Comparison of ENCODE assay signal across 22 cellular contexts in genomic region chr19:43611788-43612187, GRCh38. TPM values are rescaled to one million over a fixed set of nuclear protein-coding genes. Genes with fewer than 3 reads are reported as not detected.
DNase-seq lines count a peak whose midpoint lies in the region; ATAC-seq and TF ChIP-seq lines count a peak whose summit lies in the region.
"Had no signal": no experiment of that assay in that cellular context is flagged by ENCODE, and none has a peak within 500 bp of the region (broad histone marks: within the 10 kb centered on the region; RNA-seq: fewer than 3 reads in every experiment).

SRRM5 (plus strand) TSS chr19:43612088; CDS start chr19:43612122, 34 bp downstream.

- H3K4me3 Mint-ChIP-seq in activated T-cell treated with anti-CD3 and anti-CD28 coated beads, Interleukin-2, amount 50 U/mL, for 24 hours = no peak within 1 kb of the TSS
- no peak within 1 kb of the TSS for H3K4me3 Mint-ChIP-seq in activated CD8-positive, alpha-beta T cell treated with anti-CD3 and anti-CD28 coated beads for 36 hours
- peak within 1 kb of the TSS; percentile 72 for H3K4me3 Mint-ChIP-seq in endothelial cell (ENCODE audit: unreplicated experiment)
- H3K4me3 Mint-ChIP-seq in stimulated activated memory B cell treated with anti-CD40 and anti-IgM and Interleukin-4, amounts not matched to agents 10 μg/mL and 1 μg/mL and 100 μg/mL, for 72 hours = no peak within 1 kb of the TSS
- H3K4me3 Mint-ChIP-seq: activated B cell treated with CpG ODN at 0.5 μM for 24 hours; T-helper 2 cell treated with Interferon-gamma antibody and Interleukin-4, amounts not matched to agents 5 μg/mL and 100 μg/mL, for 36 hours had no signal

- peaks cover 19% of the 10 kb centered on the region for H3K4me1 Mint-ChIP-seq in activated T-cell treated with anti-CD3 and anti-CD28 coated beads, Interleukin-2, amount 50 U/mL, for 24 hours (ENCODE audit: low read depth)
- peaks cover 19% of the 10 kb centered on the region for H3K4me1 Mint-ChIP-seq in activated CD8-positive, alpha-beta T cell treated with anti-CD3 and anti-CD28 coated beads for 36 hours (ENCODE audit: low read depth)
- H3K4me1 Mint-ChIP-seq in endothelial cell (ENCODE audit: unreplicated experiment) = peaks cover 34% of the 10 kb centered on the region
- peaks cover 18% of the 10 kb centered on the region for H3K4me1 Mint-ChIP-seq in stimulated activated memory B cell treated with anti-CD40 and anti-IgM and Interleukin-4, amounts not matched to agents 10 μg/mL and 1 μg/mL and 100 μg/mL, for 72 hours

- H3K9me3 Mint-ChIP-seq in activated T-cell treated with anti-CD3 and anti-CD28 coated beads, Interleukin-2, amount 50 U/mL, for 24 hours = no peaks in the 10 kb centered on the region
- no peaks in the 10 kb centered on the region for H3K9me3 Mint-ChIP-seq in activated CD8-positive, alpha-beta T cell treated with anti-CD3 and anti-CD28 coated beads for 36 hours
- H3K9me3 Mint-ChIP-seq in endothelial cell (ENCODE audit: unreplicated experiment) = no peaks in the 10 kb centered on the region
- H3K9me3 Mint-ChIP-seq in stimulated activated memory B cell treated with anti-CD40 and anti-IgM and Interleukin-4, amounts not matched to agents 10 μg/mL and 1 μg/mL and 100 μg/mL, for 72 hours = no peaks in the 10 kb centered on the region
- H3K9me3 Mint-ChIP-seq: activated B cell treated with CpG ODN at 0.5 μM for 24 hours; T-helper 2 cell treated with Interferon-gamma antibody and Interleukin-4, amounts not matched to agents 5 μg/mL and 100 μg/mL, for 36 hours had no signal

- H3K27me3 Mint-ChIP-seq in activated T-cell treated with anti-CD3 and anti-CD28 coated beads, Interleukin-2, amount 50 U/mL, for 24 hours = no peaks in the 10 kb centered on the region
- H3K27me3 Mint-ChIP-seq in activated CD8-positive, alpha-beta T cell treated with anti-CD3 and anti-CD28 coated beads for 36 hours = no peaks in the 10 kb centered on the region
- H3K27me3 Mint-ChIP-seq in endothelial cell (ENCODE audit: unreplicated experiment) = peaks cover 5% of the 10 kb centered on the region
- no peaks in the 10 kb centered on the region for H3K27me3 Mint-ChIP-seq in stimulated activated memory B cell treated with anti-CD40 and anti-IgM and Interleukin-4, amounts not matched to agents 10 μg/mL and 1 μg/mL and 100 μg/mL, for 72 hours
- H3K27me3 Mint-ChIP-seq: activated B cell treated with CpG ODN at 0.5 μM for 24 hours had no signal

- no peak for TF ChIP-seq CTCF in activated CD8-positive, alpha-beta T cell treated with anti-CD3 and anti-CD28 coated beads for 36 hours (IDR thresholded peaks at IDR 0.05)
- no peak for TF ChIP-seq CTCF in endothelial cell (IDR thresholded peaks at IDR 0.05; ENCODE audit: unreplicated experiment)
- TF ChIP-seq CTCF in GM20000 (IDR thresholded peaks at IDR 0.05; ENCODE audit: extremely low read depth, missing control alignments) = no peak

- peak within 1 kb of the TSS; percentile 76 for H3K27ac Mint-ChIP-seq in activated T-cell treated with anti-CD3 and anti-CD28 coated beads, Interleukin-2, amount 50 U/mL, for 24 hours
- peak within 1 kb of the TSS; percentile 51 for H3K27ac Mint-ChIP-seq in activated CD8-positive, alpha-beta T cell treated with anti-CD3 and anti-CD28 coated beads for 36 hours
- H3K27ac Mint-ChIP-seq in endothelial cell (ENCODE audit: unreplicated experiment) = peak within 1 kb of the TSS; percentile 90
- peak within 1 kb of the TSS; percentile 14 for H3K27ac Mint-ChIP-seq in stimulated activated memory B cell treated with anti-CD40 and anti-IgM and Interleukin-4, amounts not matched to agents 10 μg/mL and 1 μg/mL and 100 μg/mL, for 72 hours
- H3K27ac Mint-ChIP-seq: activated B cell treated with CpG ODN at 0.5 μM for 24 hours; T-helper 2 cell treated with Interferon-gamma antibody and Interleukin-4, amounts not matched to agents 5 μg/mL and 100 μg/mL, for 36 hours had no signal

- CTCF ChIA-PET in activated CD8-positive, alpha-beta T cell treated with anti-CD3 and anti-CD28 coated beads for 36 hours (lab: Charles Lee) = no interaction called here
- CTCF ChIA-PET in HEK293T (lab: Yijun Ruan, JAX) = no interaction called here

- DNase-seq in activated T-cell treated with anti-CD3 and anti-CD28 coated beads, Interleukin-2, amount 50 U/mL, for 24 hours = no peak
- DNase-seq in activated T-cell treated with anti-CD3 and anti-CD28 coated beads, Interleukin-2, amount 50 U/mL, for 48 hours = no peak
- DNase-seq in activated CD8-positive, alpha-beta T cell treated with anti-CD3 and anti-CD28 coated beads for 36 hours = no peak
- no peak for DNase-seq in endothelial cell (ENCODE audit: low spot score)
- no peak for DNase-seq in HEK293T (ENCODE audit: extremely low spot score)
- no peak for DNase-seq in NCI-H510A treated with DMSO at 0.1 percent for 48 hours (lab: John Stamatoyannopoulos, UW)
- DNase-seq in GM20000 (ENCODE audit: low spot score) = no peak
- DNase-seq: activated B cell treated with CpG ODN at 0.5 μM for 24 hours, activated gamma-delta T cell treated with Interleukin-2 at 50 U/mL for 16 hours, DMS153, GF-D8, lower lobe of right lung, NCI-H1417 treated with DMSO at 0.1 percent for 48 hours, NCI-H774, PC-3, SJCRH30 had no signal

- ATAC-seq in activated CD8-positive, alpha-beta T cell treated with anti-CD3 and anti-CD28 coated beads for 36 hours = no peak
- no peak for ATAC-seq in stimulated activated memory B cell treated with anti-CD40 and anti-IgM and Interleukin-4, amounts not matched to agents 10 μg/mL and 1 μg/mL and 100 μg/mL, for 72 hours
- ATAC-seq: A549, GM12878, lower lobe of right lung, PC-3 had no signal

- H3K36me3 Mint-ChIP-seq in activated T-cell treated with anti-CD3 and anti-CD28 coated beads, Interleukin-2, amount 50 U/mL, for 24 hours (ENCODE audit: low read depth) = peaks cover 40% of the 10 kb centered on the region
- peaks cover 8% of the 10 kb centered on the region for H3K36me3 Mint-ChIP-seq in activated CD8-positive, alpha-beta T cell treated with anti-CD3 and anti-CD28 coated beads for 36 hours (ENCODE audit: low read depth)
- H3K36me3 Mint-ChIP-seq in endothelial cell (ENCODE audit: low read depth, unreplicated experiment) = peaks cover 48% of the 10 kb centered on the region
- H3K36me3 Mint-ChIP-seq in stimulated activated memory B cell treated with anti-CD40 and anti-IgM and Interleukin-4, amounts not matched to agents 10 μg/mL and 1 μg/mL and 100 μg/mL, for 72 hours = peaks cover 37% of the 10 kb centered on the region

- POLR2A ChIA-PET in activated CD8-positive, alpha-beta T cell treated with anti-CD3 and anti-CD28 coated beads for 36 hours (lab: Charles Lee) = interaction anchor here (1.2 kb wide), 1 partner anchor 12 kb away, joined by 3 read pairs; no protein-coding TSS in a partner anchor
- POLR2A ChIA-PET in HEK293T (lab: Yijun Ruan, JAX) = no interaction called here

- intact Hi-C loops in activated CD8-positive, alpha-beta T cell treated with anti-CD3 and anti-CD28 coated beads for 36 hours (cut with micrococcal nuclease) = no loop called here

TF ChIP-seq in HEK293T, 16 proteins besides CTCF, POLR2A, EP300 and RAD21:
- no peak for TF ChIP-seq LEF1 (IDR thresholded peaks at IDR 0.05; ENCODE audit: borderline replicate concordance)
- TF ChIP-seq ZNF384 (IDR thresholded peaks at IDR 0.05) = no peak
- no peak for TF ChIP-seq ARNT (IDR thresholded peaks at IDR 0.05)
- no peak for TF ChIP-seq SP1 (IDR thresholded peaks at IDR 0.05)
- no peak for TF ChIP-seq NFRKB (IDR thresholded peaks at IDR 0.05)
- no peak for TF ChIP-seq SUZ12 (IDR thresholded peaks at IDR 0.05)
- no peak for TF ChIP-seq TARDBP (IDR thresholded peaks at IDR 0.05)
TF ChIP-seq in HEK293T: peak in this region for 0.

RNA-seq across cellular contexts. Expression of gene SRRM5, which starts in this region (rescaled TPM):
- under 1 TPM; 0.41 to 0.54 TPM for total RNA-seq in activated CD8-positive, alpha-beta T cell treated with anti-CD3 and anti-CD28 coated beads for 36 hours
- 0.26 TPM for total RNA-seq in endothelial cell (ENCODE audit: unreplicated experiment)
- total RNA-seq: myocyte, urinary bladder had no signal

Comparison
In these comparisons a context has a peak if more than half of its experiments do, and no peak if none do; other contexts are left out.
1. H3K27ac Mint-ChIP-seq: peak in every context shown above with its lines; median percentile 90 in endothelial cell; 76 in activated T-cell treated with anti-CD3 and anti-CD28 coated beads, Interleukin-2, amount 50 U/mL, for 24 hours; 51 in activated CD8-positive, alpha-beta T cell treated with anti-CD3 and anti-CD28 coated beads for 36 hours; 14 in stimulated activated memory B cell treated with anti-CD40 and anti-IgM and Interleukin-4, amounts not matched to agents 10 μg/mL and 1 μg/mL and 100 μg/mL, for 72 hours.